8 cellular contexts compared by ENCODE assay signal in genomic region chr15:92161039-92161670, GRCh38.
DNase-seq lines count a peak whose midpoint lies in the region; ATAC-seq and TF ChIP-seq lines count a peak whose summit lies in the region.
"Had no signal": no experiment of that assay in that cellular context is flagged by ENCODE, and none has a peak within 500 bp of the region (broad histone marks: within the 10 kb centered on the region; RNA-seq: fewer than 3 reads in every experiment).

No MANE protein-coding gene starts in this region.

- no peak overlapping the region for H3K4me3 ChIP-seq in mesendoderm (ENCODE audit: low read length)
- H3K4me3 ChIP-seq in smooth muscle cell = no peak overlapping the region
- H3K4me3 ChIP-seq: Peyer's patch had no signal

- H3K4me2 ChIP-seq in mesendoderm (ENCODE audit: low read length) = no peak overlapping the region
- no peak overlapping the region for H3K4me2 ChIP-seq in smooth muscle cell

- H3K79me1 ChIP-seq in mesendoderm (ENCODE audit: low read length) = no peaks in the 10 kb centered on the region

- H3K18ac ChIP-seq in mesendoderm (ENCODE audit: low read length) = no peak overlapping the region

- H3K4me1 ChIP-seq in mesendoderm (ENCODE audit: control insufficient read depth, low read depth, low read length) (peaks cover 19% of the 10 kb centered on the region), smooth muscle cell (ENCODE audit: low read depth) (peaks cover 41% of the 10 kb centered on the region)

- H4K8ac ChIP-seq in mesendoderm (ENCODE audit: low read depth, low read length) = no peak overlapping the region

- CTCF ChIA-PET in HEK293T (lab: Yijun Ruan, JAX) = interaction anchor here (0.8 kb wide), 1 partner anchor 876 kb away, joined by 3 read pairs; no protein-coding TSS in a partner anchor

- no peak overlapping the region for H4K5ac ChIP-seq in mesendoderm (ENCODE audit: low read length)

- POLR2A ChIA-PET in HEK293T (lab: Yijun Ruan, JAX) = no interaction called here

- H3K27ac ChIP-seq in mesendoderm (ENCODE audit: low read depth, low read length) (no peak overlapping the region), smooth muscle cell (ENCODE audit: low read depth) (no peak overlapping the region)
- H3K27ac ChIP-seq: Peyer's patch had no signal

- no peak overlapping the region for H3K56ac ChIP-seq in mesendoderm (ENCODE audit: low read length)

- H2BK15ac ChIP-seq in mesendoderm (replicated peaks; ENCODE audit: low read depth) = no peak overlapping the region

- ATAC-seq in GM19023 (IDR thresholded peaks at IDR 0.05; ENCODE audit: unreplicated experiment) = peak; percentile 96
- ATAC-seq in GM21786 (IDR thresholded peaks at IDR 0.05; ENCODE audit: unreplicated experiment) = peak; percentile 93
- peak; percentile 94 for ATAC-seq in HG03558 (IDR thresholded peaks at IDR 0.05; ENCODE audit: extremely low read depth, unreplicated experiment)

- H2AK5ac ChIP-seq in mesendoderm (ENCODE audit: low read length) = no peak overlapping the region

- no peak overlapping the region for H3K23ac ChIP-seq in mesendoderm (ENCODE audit: low read length)

- no peak for TF ChIP-seq CTCF in smooth muscle cell (IDR thresholded peaks at IDR 0.05; ENCODE audit: borderline replicate concordance, insufficient read depth, poor library complexity, severe bottlenecking)

- H3K9ac ChIP-seq in mesendoderm (ENCODE audit: low read length) (no peak overlapping the region), smooth muscle cell (ENCODE audit: low read depth) (no peak overlapping the region)

- H3F3A ChIP-seq in smooth muscle cell (ENCODE audit: low read depth) = no peaks in the 10 kb centered on the region

- DNase-seq in mesendoderm (peak; percentile 48), HEK293T (ENCODE audit: extremely low spot score) (no peak), NCI-H128 (lab: John Stamatoyannopoulos, UW; ENCODE audit: unreplicated experiment) (no peak), smooth muscle cell (lab: John Stamatoyannopoulos, UW; ENCODE audit: unreplicated experiment) (no peak)
- DNase-seq: Peyer's patch had no signal

- H3K36me3 ChIP-seq in mesendoderm (ENCODE audit: control insufficient read depth, insufficient read depth, low read length) = no peaks in the 10 kb centered on the region
- H3K36me3 ChIP-seq in smooth muscle cell (ENCODE audit: low read depth) = no peaks in the 10 kb centered on the region
- H3K36me3 ChIP-seq: Peyer's patch had no signal

- H2BK120ac ChIP-seq in mesendoderm (ENCODE audit: low read depth, low read length) = no peak overlapping the region

- H2AFZ ChIP-seq in smooth muscle cell (ENCODE audit: low read depth) = no peak overlapping the region

- no peak overlapping the region for H2BK5ac ChIP-seq in mesendoderm (ENCODE audit: low read length)

- no peak overlapping the region for H3K4ac ChIP-seq in mesendoderm (ENCODE audit: low read depth, low read length)

- H4K20me1 ChIP-seq in smooth muscle cell (ENCODE audit: low read depth) = no peaks in the 10 kb centered on the region

- H3K79me2 ChIP-seq in mesendoderm (ENCODE audit: control insufficient read depth, insufficient read depth, low read length) = no peaks in the 10 kb centered on the region
- no peaks in the 10 kb centered on the region for H3K79me2 ChIP-seq in smooth muscle cell (ENCODE audit: low read depth)

- H3K27me3 ChIP-seq in mesendoderm (ENCODE audit: insufficient read depth, low read length, poor library complexity) (no peaks in the 10 kb centered on the region), smooth muscle cell (ENCODE audit: low read depth) (no peaks in the 10 kb centered on the region)
- H3K27me3 ChIP-seq: Peyer's patch had no signal

- H3K9me3 ChIP-seq in smooth muscle cell (replicated peaks; ENCODE audit: low read depth) = no peaks in the 10 kb centered on the region
- H3K9me3 ChIP-seq: Peyer's patch had no signal

- WGBS in mesendoderm (ENCODE audit: extremely low coverage, insufficient coverage, low lambda C conversion rate) = no CpG with 5 or more reads among the region's 6 CpGs
- WGBS in smooth muscle cell (ENCODE audit: low lambda C conversion rate) = 93% methylated on average over 6 of the region's 6 CpGs

TF ChIP-seq in HEK293T, 16 proteins besides CTCF, POLR2A, EP300 and RAD21:
- TF ChIP-seq BHLHE40 (IDR thresholded peaks at IDR 0.05; ENCODE audit: borderline replicate concordance) = no peak
- TF ChIP-seq CTBP1 (IDR thresholded peaks at IDR 0.05; ENCODE audit: borderline replicate concordance) = no peak
- no peak for TF ChIP-seq PKNOX1 (IDR thresholded peaks at IDR 0.05)
- TF ChIP-seq NFRKB (IDR thresholded peaks at IDR 0.05) = no peak
- no peak for TF ChIP-seq FOXM1 (IDR thresholded peaks at IDR 0.05; ENCODE audit: borderline replicate concordance)
- no peak for TF ChIP-seq ELF4 (IDR thresholded peaks at IDR 0.05)
- TF ChIP-seq LEF1 (IDR thresholded peaks at IDR 0.05; ENCODE audit: borderline replicate concordance) = no peak
- no peak for TF ChIP-seq HDGF (IDR thresholded peaks at IDR 0.05; ENCODE audit: borderline replicate concordance)
- TF ChIP-seq TARDBP (IDR thresholded peaks at IDR 0.05) = no peak
- no peak for TF ChIP-seq L3MBTL2 (conservative IDR thresholded peaks at IDR 0.05)
- TF ChIP-seq FOXK2 (IDR thresholded peaks at IDR 0.05) = no peak
